9 cellular contexts compared by ENCODE assay signal in genomic region chr7:117323877-117324699, GRCh38. TPM values are rescaled to one million over a fixed set of nuclear protein-coding genes. Genes with fewer than 3 reads are reported as not detected.
DNase-seq lines count a peak whose midpoint lies in the region; ATAC-seq and TF ChIP-seq lines count a peak whose summit lies in the region.
"Had no signal": no experiment of that assay in that cellular context is flagged by ENCODE, and none has a peak within 500 bp of the region (broad histone marks: within the 10 kb centered on the region; RNA-seq: fewer than 3 reads in every experiment).

No MANE protein-coding gene starts in this region.

- DNase-seq in AG04449 (ENCODE audit: low read depth, low spot score), result no peak
- DNase-seq in epithelial cell of esophagus (ENCODE audit: low read depth), result peak; percentile 23
- peak in 1 of 3 donors; percentile 48 for DNase-seq in mucosa of descending colon
- DNase-seq in activated T-cell treated with anti-CD3 and anti-CD28 coated beads, Interleukin-2, amount 50 U/mL, for 1 hour, result no peak

- H3K27ac Mint-ChIP-seq in activated T-helper 17 cell treated with anti-CD3 and anti-CD28 coated beads, Interleukin-2, amount 50 U/mL, for 72 hours, result no peak overlapping the region
- H3K27ac Mint-ChIP-seq: T-helper 1 cell treated with Interleukin-12 subunit alpha and Interleukin-12 subunit beta and Interleukin-4 antibody, amounts not matched to agents 30 μg/mL and 1 μg/mL, for 36 hours had no signal

- POLR2A ChIA-PET in AG04449 (lab: Yijun Ruan, JAX), result interaction anchor here (0.7 to 1.8 kb wide), 5 partner anchors 25 to 400 kb away, joined by 3 to 7 read pairs (median 3); no protein-coding TSS in a partner anchor

- no peak for TF ChIP-seq EP300 in Ishikawa (IDR thresholded peaks at IDR 0.05; ENCODE audit: borderline replicate concordance)

- H3K36me3 ChIP-seq in mucosa of descending colon (ENCODE audit: low read depth), result no peaks in the 10 kb centered on the region

- H3K4me1 ChIP-seq in mucosa of descending colon (ENCODE audit: low read depth), result peaks cover 2% of the 10 kb centered on the region

- peaks cover 56% of the 10 kb centered on the region for H3K27me3 Mint-ChIP-seq in activated T-helper 17 cell treated with anti-CD3 and anti-CD28 coated beads, Interleukin-2, amount 50 U/mL, for 72 hours

- intact Hi-C loops in mucosa of descending colon (cut with DNase I, micrococcal nuclease), result no loop called here

- H3K4me3 Mint-ChIP-seq in activated T-helper 17 cell treated with anti-CD3 and anti-CD28 coated beads, Interleukin-2, amount 50 U/mL, for 72 hours, result no peak overlapping the region
- H3K4me3 Mint-ChIP-seq: T-helper 1 cell treated with Interleukin-12 subunit alpha and Interleukin-12 subunit beta and Interleukin-4 antibody, amounts not matched to agents 30 μg/mL and 1 μg/mL, for 36 hours had no signal

- no peaks in the 10 kb centered on the region for H3K36me3 Mint-ChIP-seq in activated T-helper 17 cell treated with anti-CD3 and anti-CD28 coated beads, Interleukin-2, amount 50 U/mL, for 72 hours (ENCODE audit: low read depth)

- TF ChIP-seq CTCF in AG04449 (IDR thresholded peaks at IDR 0.05; ENCODE audit: insufficient read depth, low read length, missing control alignments), result no peak
- TF ChIP-seq CTCF in epithelial cell of esophagus (IDR thresholded peaks at IDR 0.05; ENCODE audit: insufficient read depth, low read depth, low read length, missing control alignments), result no peak
- TF ChIP-seq CTCF in mucosa of descending colon (IDR thresholded peaks at IDR 0.05), result no peak

- CTCF ChIA-PET in AG04449 (lab: Yijun Ruan, JAX), result interaction anchor here (1.1 to 4.1 kb wide), 7 partner anchors 10 to 167 kb away, joined by 3 to 24 read pairs (median 3); no protein-coding TSS in a partner anchor

- H3K4me1 Mint-ChIP-seq in activated T-helper 17 cell treated with anti-CD3 and anti-CD28 coated beads, Interleukin-2, amount 50 U/mL, for 72 hours, result no peaks in the 10 kb centered on the region

- peak overlapping the region; percentile 54 for H3K4me3 ChIP-seq in AG04449 (ENCODE audit: low read depth, low read length)
- peak overlapping the region; percentile 32 for H3K4me3 ChIP-seq in epithelial cell of esophagus (ENCODE audit: low read length)
- no peak overlapping the region for H3K4me3 ChIP-seq in mucosa of descending colon

- no peaks in the 10 kb centered on the region for H3K9me3 ChIP-seq in mucosa of descending colon

- no peaks in the 10 kb centered on the region for H3K9me3 Mint-ChIP-seq in activated T-helper 17 cell treated with anti-CD3 and anti-CD28 coated beads, Interleukin-2, amount 50 U/mL, for 72 hours
- H3K9me3 Mint-ChIP-seq: T-helper 1 cell treated with Interleukin-12 subunit alpha and Interleukin-12 subunit beta and Interleukin-4 antibody, amounts not matched to agents 30 μg/mL and 1 μg/mL, for 36 hours had no signal

- ATAC-seq in mucosa of descending colon, result peak; percentile 43
- no peak for ATAC-seq in HG03196 (IDR thresholded peaks at IDR 0.05; ENCODE audit: unreplicated experiment)
- ATAC-seq in GM19467 (IDR thresholded peaks at IDR 0.05; ENCODE audit: unreplicated experiment), result no peak
- ATAC-seq in activated T-helper 17 cell treated with anti-CD3 and anti-CD28 coated beads, Interleukin-2, amount 50 U/mL, for 72 hours (replicated peaks), result no peak

- TF ChIP-seq RAD21 in Ishikawa (IDR thresholded peaks at IDR 0.05; ENCODE audit: low read depth), result no peak

TF ChIP-seq in Ishikawa, 13 proteins besides CTCF, POLR2A, EP300 and RAD21:
- no peak for TF ChIP-seq FOXM1 (IDR thresholded peaks at IDR 0.05; ENCODE audit: borderline replicate concordance, low read depth)
- TF ChIP-seq TEAD4 (IDR thresholded peaks at IDR 0.05), result no peak
- TF ChIP-seq TAF1 (IDR thresholded peaks at IDR 0.05; ENCODE audit: low read depth), result no peak
- TF ChIP-seq, protein P1, sequence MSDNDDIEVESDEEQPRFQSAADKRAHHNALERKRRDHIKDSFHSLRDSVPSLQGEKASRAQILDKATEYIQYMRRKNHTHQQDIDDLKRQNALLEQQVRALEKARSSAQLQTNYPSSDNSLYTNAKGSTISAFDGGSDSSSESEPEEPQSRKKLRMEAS (IDR thresholded peaks at IDR 0.05), result peak; percentile 33; the same call in 1 of the 2 replicates

RNA-seq across cellular contexts. Expression of gene WNT2, which starts 1.2 kb away (rescaled TPM):
- under 1 TPM in 1 of 3 donors, not detected in 2; 0.20 TPM for total RNA-seq in mucosa of descending colon
- not detected for total RNA-seq in activated T-helper 17 cell treated with anti-CD3 and anti-CD28 coated beads, Interleukin-2, amount 50 U/mL, for 72 hours
